17 cellular contexts compared by ENCODE assay signal in the genomic region with DNA sequence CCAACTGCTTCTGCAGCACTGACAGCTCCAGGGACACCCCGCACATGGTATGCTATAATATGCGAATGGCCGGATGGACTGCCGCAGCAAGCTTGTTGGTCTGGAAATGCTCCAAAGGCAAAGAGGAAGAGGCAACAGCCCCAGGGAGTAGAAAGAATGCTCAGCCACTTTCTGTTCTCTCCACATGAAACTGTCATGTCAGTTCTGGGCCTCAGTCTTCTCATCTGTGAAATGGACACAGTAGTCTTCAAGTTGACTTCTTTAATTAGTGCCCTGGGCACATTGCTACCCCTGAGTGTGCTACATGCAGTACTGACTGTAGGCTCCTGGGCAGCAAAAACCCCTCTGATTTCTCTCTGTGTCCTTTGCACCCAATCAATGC. TPM values are rescaled to one million over a fixed set of nuclear protein-coding genes. Genes with fewer than 3 reads are reported as not detected.
A peak's percentile ranks its signal among the peaks of the same experiment; 100 is the strongest.
DNase-seq lines count a peak whose midpoint lies in the region; ATAC-seq, FAIRE-seq and TF ChIP-seq lines count a peak whose summit lies in the region.
"Had no signal": no experiment of that assay in that cellular context is flagged by ENCODE, and none has a peak within 500 bp of the region (broad histone marks: within the 10 kb centered on the region; RNA-seq: fewer than 3 reads in every experiment).

No MANE protein-coding gene starts in this region.

- H3K36me3 ChIP-seq in Karpas-422 (ENCODE audit: insufficient read depth, low read length) (no peaks in the 10 kb centered on the region), K562 (ENCODE audit: control insufficient read depth, insufficient read depth, low read length) (no peaks in the 10 kb centered on the region; the same call in 2 of the 3 replicates), osteoblast (ENCODE audit: insufficient read depth, low read length) (no peaks in the 10 kb centered on the region)

- H3K9me3 ChIP-seq in Karpas-422 (ENCODE audit: low read length) = no peaks in the 10 kb centered on the region
- H3K9me3 ChIP-seq in K562 (replicated peaks; ENCODE audit: control insufficient read depth, insufficient read depth, low read depth, low read length) = no peaks in the 10 kb centered on the region; the same call in 1 of the 2 replicates
- no peaks in the 10 kb centered on the region for H3K9me3 ChIP-seq in osteoblast (ENCODE audit: low read depth, low read length)

- in situ Hi-C loops in K562 (cut with MboI) = no loop called here

- H3K9ac ChIP-seq in Karpas-422 (ENCODE audit: low read length) (no peak overlapping the region; the same call in 1 of the 2 replicates), K562 (ENCODE audit: insufficient read depth in 1 of 2, low read depth in 2 of 2, low read length in 2 of 2) (no peak overlapping the region)

- H3K4me3 ChIP-seq in Karpas-422 (ENCODE audit: low read length) (no peak overlapping the region), K562 (no peak overlapping the region), coronary artery (no peak overlapping the region), osteoblast (ENCODE audit: insufficient read depth, low read length) (no peak overlapping the region)
- H3K4me3 ChIP-seq: lung had no signal

- H3K9me2 ChIP-seq in Karpas-422 (replicated peaks; ENCODE audit: insufficient read depth, low read length) = no peaks in the 10 kb centered on the region

- ATAC-seq in K562 = no peak
- peak; percentile 14 for ATAC-seq in sciatic nerve
- ATAC-seq: esophagus mucosa had no signal

- H3K79me2 ChIP-seq in Karpas-422 (ENCODE audit: low read length) (no peaks in the 10 kb centered on the region), K562 (ENCODE audit: control insufficient read depth, insufficient read depth, low read length) (no peaks in the 10 kb centered on the region), osteoblast (ENCODE audit: insufficient read depth, low read length) (no peaks in the 10 kb centered on the region)

- no peak for TF ChIP-seq EP300 in K562 (IDR thresholded peaks at IDR 0.05; ENCODE audit: low read length)

- no peak overlapping the region for H2AFZ ChIP-seq in Karpas-422 (ENCODE audit: low read length)
- H2AFZ ChIP-seq in K562 (ENCODE audit: low read depth, low read length) = no peak overlapping the region
- no peak overlapping the region for H2AFZ ChIP-seq in osteoblast (ENCODE audit: low read length)

- H3K27ac ChIP-seq in Karpas-422 (ENCODE audit: low read length) = peak overlapping the region; percentile 100
- H3K27ac ChIP-seq in K562 (ENCODE audit: extremely low read depth, low read depth, low read length) = no peak overlapping the region
- peak overlapping the region in 1 of 2 donors; percentile 21 for H3K27ac ChIP-seq in coronary artery
- no peak overlapping the region for H3K27ac ChIP-seq in osteoblast (ENCODE audit: low read depth, low read length)

- TF ChIP-seq RAD21 in K562 (CRISPR knock-in tag; conservative IDR thresholded peaks at IDR 0.05 in 1 of 2, IDR thresholded peaks at IDR 0.05 in 1 of 2) = no peak

- WGBS in K562 (ENCODE audit: insufficient coverage, low coverage, missing lambda C conversion rate) = 100% methylated on average over 4 of the region's 4 CpGs

- H3K4me2 ChIP-seq in Karpas-422 (ENCODE audit: low read depth, low read length, poor library complexity, severe bottlenecking) = peak overlapping the region; percentile 92
- no peak overlapping the region for H3K4me2 ChIP-seq in K562 (ENCODE audit: insufficient read depth, low read length)
- H3K4me2 ChIP-seq in osteoblast (ENCODE audit: insufficient read depth, low read length) = no peak overlapping the region

- H3K9me1 ChIP-seq in K562 (ENCODE audit: control insufficient read depth, insufficient read depth, low read length) = no peaks in the 10 kb centered on the region

- no peak for TF ChIP-seq CTCF in K562 (IDR thresholded peaks at IDR 0.05 in 2 of 3, conservative IDR thresholded peaks at IDR 0.05 in 1 of 3; ENCODE audit: insufficient read depth in 2 of 3, low read depth in 1 of 3, low read length in 3 of 3)
- TF ChIP-seq CTCF in coronary artery (IDR thresholded peaks at IDR 0.05) = no peak
- no peak for TF ChIP-seq CTCF in osteoblast (IDR thresholded peaks at IDR 0.05; ENCODE audit: extremely low read depth, low read depth, low read length)

- H3K4me1 ChIP-seq in Karpas-422 (ENCODE audit: low read length) = peaks cover 81% of the 10 kb centered on the region
- H3K4me1 ChIP-seq in K562 (replicated peaks in 1 of 2; ENCODE audit: control insufficient read depth in 2 of 2, insufficient read depth in 2 of 2, low read length in 2 of 2) = peaks cover 67 to 90% of the 10 kb centered on the region in 2 experiments
- no peaks in the 10 kb centered on the region for H3K4me1 ChIP-seq in osteoblast (ENCODE audit: insufficient read depth, low read length)

- DNase-seq in activated T-cell treated with anti-CD3 and anti-CD28 coated beads, Interleukin-2, amount 50 U/mL, for 48 hours = peak; percentile 21 to 23
- no peak for DNase-seq in activated T-cell treated with anti-CD3 and anti-CD28 coated beads, Interleukin-2, amount 50 U/mL, for 1 hour
- DNase-seq in Karpas-422 (no peak), K562 (ENCODE audit: extremely low read depth in 1 of 4, low spot score in 3 of 4) (no peak), sciatic nerve (ENCODE audit: low spot score) (no peak), NCI-H82 (lab: John Stamatoyannopoulos, UW) (no peak), coronary artery (ENCODE audit: low spot score) (no peak), osteoblast (ENCODE audit: insufficient read length, low spot score, missing footprints) (no peak)
- DNase-seq: activated CD4-positive, alpha-beta T cell treated with anti-CD3 and anti-CD28 coated beads for 4 hours; H9; NCI-H226; SHP77; T1000 had no signal

- H3K27me3 ChIP-seq in Karpas-422 (ENCODE audit: low read length) (no peaks in the 10 kb centered on the region), K562 (ENCODE audit: control insufficient read depth in 2 of 2, insufficient read depth in 2 of 2, low read length in 2 of 2) (no peaks in the 10 kb centered on the region), osteoblast (ENCODE audit: insufficient read depth, low read length) (peaks cover 3% of the 10 kb centered on the region)

- POLR2A ChIA-PET in K562 (lab: Yijun Ruan, JAX) = interaction anchor here (0.9 kb wide), 1 partner anchor 17 kb away, joined by 3 read pairs; no protein-coding TSS in a partner anchor

- TF ChIP-seq POLR2A in K562 (conservative IDR thresholded peaks at IDR 0.05) = no peak

- BruUV-seq in K562 (replicated peaks; lab: Mats Ljungman, UMichigan) = no TSS peak

- H4K20me1 ChIP-seq in Karpas-422 (ENCODE audit: insufficient read depth, low read depth, low read length) = no peaks in the 10 kb centered on the region
- H4K20me1 ChIP-seq in K562 (replicated peaks; ENCODE audit: control insufficient read depth, insufficient read depth, low read length) = no peaks in the 10 kb centered on the region
- no peaks in the 10 kb centered on the region for H4K20me1 ChIP-seq in osteoblast (ENCODE audit: insufficient read depth, low read length)

- CTCF ChIA-PET in K562 (lab: Yijun Ruan, JAX; ENCODE audit: low intra/inter-chr PET ratio) = no interaction called here

- intact Hi-C loops in K562 (cut with micrococcal nuclease) (no loop called here), sciatic nerve (cut with DNase I) (no loop called here)

- FAIRE-seq in K562 (lab: Jason Lieb, UNC) = no peak

TF ChIP-seq in K562, 482 proteins besides CTCF, POLR2A, EP300 and RAD21 (continues in another document):
- TF ChIP-seq ZFP36 (IDR thresholded peaks at IDR 0.05; ENCODE audit: low read depth, low read length, partially characterized antibody) (no peak), SAFB2 (IDR thresholded peaks at IDR 0.05; ENCODE audit: borderline replicate concordance, low read depth, low read length, severe bottlenecking) (no peak)

RNA-seq across cellular contexts. Expression of gene IL10RA, which starts 19.9 kb away (rescaled TPM):
- 25.5 and 49.8 TPM in 2 replicates for total RNA-seq in Karpas-422 (2014; rRNA removed; shearing (Covaris generic); ENCODE audit: low replicate concordance)
- total RNA-seq in K562 (2011; cell fraction: chromatin; rRNA removed; ENCODE audit: low replicate concordance) = 33.8 and 58.3 TPM in 2 replicates
- total RNA-seq in K562 (2011; cell fraction: nucleolus; rRNA removed) = 34.2 and 42.5 TPM in 2 replicates
- total RNA-seq in K562 (2011; cell fraction: nucleoplasm; rRNA removed) = 41.9 and 43.4 TPM in 2 replicates
- total RNA-seq in K562 (2014; rRNA removed) (2.9 and 3.5 TPM in 2 replicates), K562 (2014; rRNA removed; fragmentation: Illumina TruSeq; extraction: Trizol) (2.0 and 2.9 TPM in 2 replicates), K562 (2015; rRNA removed; fragmentation: Illumina TruSeq; extraction: Trizol) (1.4 and 2.1 TPM in 2 replicates), K562 (2021) (4.6 and 4.9 TPM in 2 replicates), sciatic nerve (29.5 TPM), osteoblast (1.1 TPM in 1 of 2 replicates, not detected in the other)
- polyA plus RNA-seq in K562 (2011; rRNA removed) (15.4 and 17.3 TPM in 2 replicates), K562 (2014; fragmentation: Illumina TruSeq; extraction: Trizol) (4.0 and 4.5 TPM in 2 replicates), K562 (2014; fragmentation: Nextera tagmentation; extraction: Ambion mirVana) (under 1 TPM; 0.17 to 0.48 TPM), K562 (2014; rRNA removed) (2.7 and 3.6 TPM in 2 replicates)
- 9.1 and 23.9 TPM in 2 replicates for polyA plus RNA-seq in K562 (2011; cell fraction: cytosol; rRNA removed)
- 18.2 and 38.1 TPM in 2 replicates for polyA plus RNA-seq in K562 (2011; cell fraction: nucleus; rRNA removed)
- 3.8 and 12.5 TPM in 2 replicates for polyA plus RNA-seq in K562 (2012)
- 19.8 and 20.3 TPM in 2 replicates for polyA minus RNA-seq in K562 (2011; rRNA and poly(A)+ RNA removed)
- 7.5 and 11.4 TPM in 2 replicates for polyA minus RNA-seq in K562 (2011; cell fraction: cytosol; rRNA and poly(A)+ RNA removed)
- polyA minus RNA-seq in K562 (2011; cell fraction: nucleus; rRNA and poly(A)+ RNA removed) = 24.1 and 28.3 TPM in 2 replicates
- total RNA-seq: dermis microvascular lymphatic vessel endothelial cell, H9, HT-29 had no signal

Comparison
In these comparisons a context has a peak if more than half of its experiments do, and no peak if none do; other contexts are left out.
1. DNase-seq: peak in activated T-cell treated with anti-CD3 and anti-CD28 coated beads, Interleukin-2, amount 50 U/mL, for 48 hours (2 of 2); none in activated T-cell treated with anti-CD3 and anti-CD28 coated beads, Interleukin-2, amount 50 U/mL, for 1 hour (single experiment), Karpas-422 (single experiment), K562 (0 of 4), sciatic nerve (single experiment), NCI-H82 (single experiment), coronary artery (single experiment) and osteoblast (single experiment).